11 cellular contexts compared by ENCODE assay signal in the genomic region with DNA sequence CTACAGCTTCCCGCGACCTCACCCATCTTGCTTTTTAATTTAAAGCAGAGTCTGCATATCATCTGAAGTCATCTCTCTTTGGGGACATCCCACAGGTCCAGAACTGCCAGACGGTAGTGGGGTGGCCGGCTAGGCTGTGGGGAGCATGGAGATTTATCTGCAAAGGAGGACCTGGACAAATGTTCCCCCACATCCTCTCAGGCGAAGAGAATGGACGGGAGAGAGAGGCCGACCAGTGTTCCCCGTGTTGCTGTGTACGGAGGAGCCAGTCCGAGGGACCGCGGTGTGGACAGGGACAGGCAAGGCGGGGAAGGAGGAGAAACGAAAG. TPM values are rescaled to one million over a fixed set of nuclear protein-coding genes. Genes with fewer than 3 reads are reported as not detected.
DNase-seq lines count a peak whose midpoint lies in the region; ATAC-seq and TF ChIP-seq lines count a peak whose summit lies in the region.
"Had no signal": no experiment of that assay in that cellular context is flagged by ENCODE, and none has a peak within 500 bp of the region (broad histone marks: within the 10 kb centered on the region; RNA-seq: fewer than 3 reads in every experiment).

No MANE protein-coding gene starts in this region.

- H3K27ac ChIP-seq in coronary artery: peak overlapping the region; percentile 85 to 90
- H3K27ac ChIP-seq: C4-2B, VCaP had no signal

- CTCF ChIA-PET in HEK293T (lab: Yijun Ruan, JAX): no interaction called here

- no peaks in the 10 kb centered on the region for H3K36me3 Mint-ChIP-seq in activated naive CD4-positive, alpha-beta T cell treated with anti-CD3 and anti-CD28 coated beads, Interleukin-2, amount 50 U/mL, for 24 hours
- peaks cover 5 to 14% of the 10 kb centered on the region in 2 donors for H3K36me3 Mint-ChIP-seq in activated naive CD4-positive, alpha-beta T cell treated with anti-CD3 and anti-CD28 coated beads, Interleukin-2, amount 50 U/mL, for 72 hours
- H3K36me3 Mint-ChIP-seq in mesothelial cell of epicardium (no peaks in the 10 kb centered on the region), type B pancreatic cell (no peaks in the 10 kb centered on the region)

- peaks cover 39% of the 10 kb centered on the region for H3K27me3 Mint-ChIP-seq in activated naive CD4-positive, alpha-beta T cell treated with anti-CD3 and anti-CD28 coated beads, Interleukin-2, amount 50 U/mL, for 24 hours
- peaks cover 90% of the 10 kb centered on the region for H3K27me3 Mint-ChIP-seq in mesothelial cell of epicardium (ENCODE audit: low read depth)
- peaks cover 88% of the 10 kb centered on the region for H3K27me3 Mint-ChIP-seq in type B pancreatic cell

- H3K27ac Mint-ChIP-seq in activated naive CD4-positive, alpha-beta T cell treated with anti-CD3 and anti-CD28 coated beads, Interleukin-2, amount 50 U/mL, for 24 hours: no peak overlapping the region
- H3K27ac Mint-ChIP-seq in activated naive CD4-positive, alpha-beta T cell treated with anti-CD3 and anti-CD28 coated beads, Interleukin-2, amount 50 U/mL, for 72 hours: no peak overlapping the region
- H3K27ac Mint-ChIP-seq in mesothelial cell of epicardium (no peak overlapping the region), type B pancreatic cell (no peak overlapping the region)

- H3K9me3 Mint-ChIP-seq in activated naive CD4-positive, alpha-beta T cell treated with anti-CD3 and anti-CD28 coated beads, Interleukin-2, amount 50 U/mL, for 24 hours: no peaks in the 10 kb centered on the region
- H3K9me3 Mint-ChIP-seq in activated naive CD4-positive, alpha-beta T cell treated with anti-CD3 and anti-CD28 coated beads, Interleukin-2, amount 50 U/mL, for 72 hours: no peaks in the 10 kb centered on the region
- H3K9me3 Mint-ChIP-seq in mesothelial cell of epicardium (no peaks in the 10 kb centered on the region), type B pancreatic cell (no peaks in the 10 kb centered on the region)

- POLR2A ChIA-PET in HEK293T (lab: Yijun Ruan, JAX): no interaction called here

- peak overlapping the region; percentile 72 for H3K4me3 ChIP-seq in coronary artery

- peaks cover 22% of the 10 kb centered on the region for H3K4me1 Mint-ChIP-seq in activated naive CD4-positive, alpha-beta T cell treated with anti-CD3 and anti-CD28 coated beads, Interleukin-2, amount 50 U/mL, for 24 hours
- H3K4me1 Mint-ChIP-seq in mesothelial cell of epicardium (peaks cover 15% of the 10 kb centered on the region), type B pancreatic cell (ENCODE audit: unreplicated experiment) (peaks cover 7% of the 10 kb centered on the region)

- TF ChIP-seq CTCF in coronary artery (IDR thresholded peaks at IDR 0.05): no peak
- TF ChIP-seq CTCF in mesothelial cell of epicardium (IDR thresholded peaks at IDR 0.05; ENCODE audit: unreplicated experiment): no peak
- TF ChIP-seq CTCF in type B pancreatic cell (conservative IDR thresholded peaks at IDR 0.05): no peak
- TF ChIP-seq CTCF in GM20000 (IDR thresholded peaks at IDR 0.05; ENCODE audit: extremely low read depth, missing control alignments): no peak

- no peak for ATAC-seq in activated naive CD4-positive, alpha-beta T cell treated with anti-CD3 and anti-CD28 coated beads, Interleukin-2, amount 50 U/mL, for 72 hours

- H3K4me3 Mint-ChIP-seq in activated naive CD4-positive, alpha-beta T cell treated with anti-CD3 and anti-CD28 coated beads, Interleukin-2, amount 50 U/mL, for 24 hours: peak overlapping the region; percentile 78
- H3K4me3 Mint-ChIP-seq in mesothelial cell of epicardium (peak overlapping the region; percentile 65), type B pancreatic cell (peak overlapping the region; percentile 85)

- DNase-seq in activated naive CD4-positive, alpha-beta T cell treated with anti-CD3 and anti-CD28 coated beads, Interleukin-2, amount 50 U/mL, for 72 hours (ENCODE audit: low spot score in 2 of 2): no peak
- DNase-seq in coronary artery (ENCODE audit: low spot score) (no peak), mesothelial cell of epicardium (ENCODE audit: low spot score in 2 of 2, unreplicated experiment in 2 of 2) (no peak), type B pancreatic cell (ENCODE audit: extremely low spot score, unreplicated experiment) (no peak), HEK293T (ENCODE audit: extremely low spot score) (no peak), iPS-NIHi7 (ENCODE audit: extremely low spot score) (no peak), GM20000 (ENCODE audit: low spot score) (no peak)
- DNase-seq: NCI-H1048 had no signal

TF ChIP-seq in HEK293T, 16 proteins besides CTCF, POLR2A, EP300 and RAD21:
- TF ChIP-seq ELF4 (IDR thresholded peaks at IDR 0.05) (no peak), SP1 (IDR thresholded peaks at IDR 0.05) (no peak), FOXK2 (IDR thresholded peaks at IDR 0.05) (no peak)

RNA-seq across cellular contexts. Expression of gene MT1M, which starts 0.7 kb away (rescaled TPM):
- not detected for total RNA-seq in activated naive CD4-positive, alpha-beta T cell treated with anti-CD3 and anti-CD28 coated beads, Interleukin-2, amount 50 U/mL, for 72 hours
- not detected in 3 replicates for total RNA-seq in mesothelial cell of epicardium
- total RNA-seq in type B pancreatic cell (ENCODE audit: low replicate concordance): not detected in 2 replicates

RNA-seq across cellular contexts. Expression of gene MT1E, which starts 6.2 kb away (rescaled TPM):
- 1 to 10 TPM; 1.6 to 8.7 TPM for total RNA-seq in activated naive CD4-positive, alpha-beta T cell treated with anti-CD3 and anti-CD28 coated beads, Interleukin-2, amount 50 U/mL, for 72 hours
- 0.99 TPM in 1 of 3 replicates, not detected in the others for total RNA-seq in mesothelial cell of epicardium
- 7.8 and 12.5 TPM in 2 replicates for total RNA-seq in type B pancreatic cell (ENCODE audit: low replicate concordance)

RNA-seq across cellular contexts. Expression of gene MT1A, which starts 6.7 kb away (rescaled TPM):
- 1 to 10 TPM; 1.0 to 4.9 TPM for total RNA-seq in activated naive CD4-positive, alpha-beta T cell treated with anti-CD3 and anti-CD28 coated beads, Interleukin-2, amount 50 U/mL, for 72 hours
- total RNA-seq in mesothelial cell of epicardium (not detected in 3 replicates), type B pancreatic cell (ENCODE audit: low replicate concordance) (not detected in 2 replicates)

RNA-seq across cellular contexts. Expression of gene MT1B, which starts 19.9 kb away (rescaled TPM):
- total RNA-seq in activated naive CD4-positive, alpha-beta T cell treated with anti-CD3 and anti-CD28 coated beads, Interleukin-2, amount 50 U/mL, for 72 hours: not detected
- total RNA-seq in mesothelial cell of epicardium: not detected in 3 replicates
- not detected in 2 replicates for total RNA-seq in type B pancreatic cell (ENCODE audit: low replicate concordance)

RNA-seq across cellular contexts. Expression of gene MT2A, which starts 23.4 kb away (rescaled TPM):
- 100 to 1,000 TPM; 165 to 200 TPM for total RNA-seq in activated naive CD4-positive, alpha-beta T cell treated with anti-CD3 and anti-CD28 coated beads, Interleukin-2, amount 50 U/mL, for 72 hours
- total RNA-seq in mesothelial cell of epicardium (4.4 to 5.7 TPM (median 5.3 TPM) in 3 replicates), type B pancreatic cell (ENCODE audit: low replicate concordance) (18.2 and 21.4 TPM in 2 replicates)
